ENCODE assay signal across 8 cellular contexts in genomic region chr1:46198026-46198826, GRCh38. TPM values are rescaled to one million over a fixed set of nuclear protein-coding genes. Genes with fewer than 3 reads are reported as not detected.
DNase-seq lines count a peak whose midpoint lies in the region; ATAC-seq and TF ChIP-seq lines count a peak whose summit lies in the region.

POMGNT1 (minus strand) TSS chr1:46198434; CDS start chr1:46197821, 613 bp downstream.

- H3K9ac ChIP-seq in OCI-LY3 (ENCODE audit: low read length): peak within 1 kb of the TSS; percentile 85

- H3K27me3 ChIP-seq in OCI-LY3 (ENCODE audit: low read depth, low read length): no peaks in the 10 kb centered on the region
- H3K27me3 ChIP-seq in esophagus (ENCODE audit: control insufficient read depth in 1 of 2, insufficient read depth in 2 of 2, low read length in 2 of 2): no peaks in the 10 kb centered on the region

- H3K4me1 ChIP-seq in OCI-LY3 (ENCODE audit: low read length): peaks cover 12% of the 10 kb centered on the region
- peaks cover 0 to 7% of the 10 kb centered on the region in 2 donors for H3K4me1 ChIP-seq in esophagus (ENCODE audit: control insufficient read depth in 2 of 2, insufficient read depth in 2 of 2, low read length in 1 of 2)

- no peaks in the 10 kb centered on the region for H3K9me3 Mint-ChIP-seq in activated T-cell treated with anti-CD3 and anti-CD28 coated beads, Interleukin-2, amount 50 U/mL, for 24 hours

- peaks cover 29% of the 10 kb centered on the region for H3K4me1 Mint-ChIP-seq in activated T-cell treated with anti-CD3 and anti-CD28 coated beads, Interleukin-2, amount 50 U/mL, for 24 hours (ENCODE audit: low read depth)

- H3K36me3 Mint-ChIP-seq in activated T-cell treated with anti-CD3 and anti-CD28 coated beads, Interleukin-2, amount 50 U/mL, for 24 hours (ENCODE audit: low read depth): peaks cover 44% of the 10 kb centered on the region

- no peaks in the 10 kb centered on the region for H3K9me3 ChIP-seq in OCI-LY3 (ENCODE audit: insufficient read depth, low read length)
- H3K9me3 ChIP-seq in esophagus (ENCODE audit: control insufficient read depth in 2 of 2, insufficient read depth in 1 of 2, low read depth in 1 of 2, low read length in 1 of 2): no peaks in the 10 kb centered on the region

- peak within 1 kb of the TSS; percentile 98 for H3K4me2 ChIP-seq in OCI-LY3 (ENCODE audit: low read length)

- 0% methylated on average over 44 to 67 of the region's 67 CpGs for WGBS in esophagus, 2 donors

- H2AFZ ChIP-seq in OCI-LY3 (ENCODE audit: low read depth, low read length): peak within 1 kb of the TSS; percentile 94; the same call in 1 of the 2 replicates

- TF ChIP-seq CTCF in OCI-LY3 (IDR thresholded peaks at IDR 0.05; ENCODE audit: low read depth, low read length): peak; percentile 24

- no peaks in the 10 kb centered on the region for H4K20me1 ChIP-seq in OCI-LY3 (ENCODE audit: insufficient read depth, low read length)

- peak within 1 kb of the TSS; percentile 92 for H3K27ac Mint-ChIP-seq in activated T-cell treated with anti-CD3 and anti-CD28 coated beads, Interleukin-2, amount 50 U/mL, for 24 hours

- H3K36me3 ChIP-seq in OCI-LY3 (replicated peaks; ENCODE audit: low read depth, low read length) (no peaks in the 10 kb centered on the region), esophagus (ENCODE audit: control insufficient read depth in 2 of 2, insufficient read depth in 2 of 2, low read length in 1 of 2) (peaks cover 0 to 10% of the 10 kb centered on the region in 2 donors)

- 0 out of 2 replicates have a peak, but pooled peaks cover 2% of the 10 kb centered on the region for H3K79me2 ChIP-seq in OCI-LY3 (ENCODE audit: low read length)

- ATAC-seq in HG03432 (IDR thresholded peaks at IDR 0.05; ENCODE audit: unreplicated experiment): peak; percentile 93

- DNase-seq in CD1c-positive myeloid dendritic cell (ENCODE audit: extremely low spot score): peak; percentile 84
- peak; percentile 88 for DNase-seq in activated T-cell treated with anti-CD3 and anti-CD28 coated beads, Interleukin-2, amount 50 U/mL, for 24 hours
- DNase-seq in myocyte (ENCODE audit: low read depth): peak; percentile 71
- DNase-seq in stimulated activated CD8-positive, alpha-beta memory T cell treated with anti-CD3 and anti-CD28 coated beads, Interleukin-7, amount 100 ng/mL, for 48 hours (ENCODE audit: extremely low read depth in 1 of 2, low read depth in 1 of 2): peak; percentile 48 to 54

- peak within 1 kb of the TSS; percentile 93 for H3K4me3 ChIP-seq in OCI-LY3 (ENCODE audit: low read length)
- peak within 1 kb of the TSS; percentile 74 to 84 for H3K4me3 ChIP-seq in esophagus (ENCODE audit: low read depth in 1 of 2, low read length in 2 of 2)

- peaks cover 2% of the 10 kb centered on the region for H3K27me3 Mint-ChIP-seq in activated T-cell treated with anti-CD3 and anti-CD28 coated beads, Interleukin-2, amount 50 U/mL, for 24 hours

- peak; percentile 85 for TF ChIP-seq POLR2A in GM19193 (IDR thresholded peaks at IDR 0.05; ENCODE audit: extremely low read depth, insufficient read depth, insufficient read length)

- H3K4me3 Mint-ChIP-seq in activated T-cell treated with anti-CD3 and anti-CD28 coated beads, Interleukin-2, amount 50 U/mL, for 24 hours: peak within 1 kb of the TSS; percentile 88

- H3K27ac ChIP-seq in OCI-LY3 (ENCODE audit: low read length) (peak within 1 kb of the TSS; percentile 42), esophagus (ENCODE audit: low read depth in 2 of 2, low read length in 1 of 2) (peak within 1 kb of the TSS; percentile 78 to 86)

RNA-seq across cellular contexts. Expression of gene POMGNT1, which starts in this region (rescaled TPM):
- polyA plus RNA-seq in esophagus: 10 to 100 TPM; 17.1 to 17.2 TPM
- 142 and 156 TPM in 2 replicates for total RNA-seq in myocyte
- polyA plus RNA-seq in myocyte (2012): 132 TPM

Comparison
In these comparisons a context has a peak if more than half of its experiments do, and no peak if none do; other contexts are left out.
1. Peak in every context shown above with its lines: DNase-seq, ATAC-seq, H3K4me3 ChIP-seq and H3K27ac ChIP-seq.